In genomic region chr19:47264629-47265028, GRCh38 we compare ENCODE assay signal across 16 cellular contexts. TPM values are rescaled to one million over a fixed set of nuclear protein-coding genes. Genes with fewer than 3 reads are reported as not detected.
A peak's percentile ranks its signal among the peaks of the same experiment; 100 is the strongest.
DNase-seq lines count a peak whose midpoint lies in the region; ATAC-seq and TF ChIP-seq lines count a peak whose summit lies in the region.
"Had no signal": no experiment of that assay in that cellular context is flagged by ENCODE, and none has a peak within 500 bp of the region (broad histone marks: within the 10 kb centered on the region; RNA-seq: fewer than 3 reads in every experiment).

No MANE protein-coding gene starts in this region.

- H3K36me3 ChIP-seq in RWPE2 (ENCODE audit: low read depth) (peaks cover 62% of the 10 kb centered on the region), upper lobe of right lung (peaks cover 90% of the 10 kb centered on the region)

- H3K27me3 Mint-ChIP-seq in nephron progenitor cell (ENCODE audit: low read depth, poor library complexity), result peaks cover 4% of the 10 kb centered on the region
- H3K27me3 Mint-ChIP-seq: CD4-positive, CD25-positive, alpha-beta regulatory T cell had no signal

- no peaks in the 10 kb centered on the region for H3K4me1 ChIP-seq in RWPE2 (ENCODE audit: insufficient read depth, poor library complexity, severe bottlenecking)
- H3K4me1 ChIP-seq in upper lobe of right lung, result no peaks in the 10 kb centered on the region

- ATAC-seq in RWPE2 (ENCODE audit: low read depth) (no peak), upper lobe of right lung (peak; percentile 12), HG02840 (IDR thresholded peaks at IDR 0.05; ENCODE audit: low FRiP score, unreplicated experiment) (no peak)
- ATAC-seq: GM12878 had no signal

- peaks cover 69% of the 10 kb centered on the region for H3K36me3 Mint-ChIP-seq in nephron progenitor cell (ENCODE audit: low read depth)

- H3K4me3 Mint-ChIP-seq in nephron progenitor cell, result no peak overlapping the region
- H3K4me3 Mint-ChIP-seq: HFFc6 had no signal

- DNase-seq in GM20000 (ENCODE audit: low spot score) (peak; percentile 5), RWPE2 (ENCODE audit: low spot score) (peak; percentile 59), nephron progenitor cell (no peak), upper lobe of right lung (no peak), nucleus accumbens (lab: John Stamatoyannopoulos, UW) (no peak), GF-D8 (lab: John Stamatoyannopoulos, UW) (no peak)
- DNase-seq: ACHN; CD4-positive, CD25-positive, alpha-beta regulatory T cell; DMS53; GOT3; HCEC 1CT; HFFc6 had no signal

- no peaks in the 10 kb centered on the region for H3K27me3 ChIP-seq in RWPE2 (ENCODE audit: insufficient read depth, poor library complexity, severe bottlenecking)
- H3K27me3 ChIP-seq in upper lobe of right lung, result no peaks in the 10 kb centered on the region
- H3K27me3 ChIP-seq: BLaER1 treated with 17β-estradiol and CSF1 and Interleukin-3, amounts not matched to agents 10 nM and 100 nM had no signal

- H3K27ac ChIP-seq in RWPE2 (ENCODE audit: poor library complexity, severe bottlenecking) (no peak overlapping the region), upper lobe of right lung (no peak overlapping the region)
- H3K27ac ChIP-seq: BLaER1 treated with 17β-estradiol and CSF1 and Interleukin-3, amounts not matched to agents 10 nM and 100 nM had no signal

- H3K4me3 ChIP-seq in RWPE2 (ENCODE audit: severe bottlenecking), result no peak overlapping the region
- H3K4me3 ChIP-seq in upper lobe of right lung, result no peak overlapping the region
- H3K4me3 ChIP-seq: BLaER1 treated with 17β-estradiol and CSF1 and Interleukin-3, amounts not matched to agents 10 nM and 100 nM; GM12878 had no signal

- TF ChIP-seq CTCF in GM20000 (IDR thresholded peaks at IDR 0.05; ENCODE audit: extremely low read depth, missing control alignments), result no peak
- TF ChIP-seq CTCF in RWPE2 (IDR thresholded peaks at IDR 0.05; ENCODE audit: poor library complexity, severe bottlenecking), result no peak
- TF ChIP-seq CTCF in nephron progenitor cell (IDR thresholded peaks at IDR 0.05), result no peak
- no peak for TF ChIP-seq CTCF in upper lobe of right lung (IDR thresholded peaks at IDR 0.05)

- intact Hi-C loops in upper lobe of right lung (cut with DNase I), result no loop called here

- H3K9me3 Mint-ChIP-seq in nephron progenitor cell, result no peaks in the 10 kb centered on the region
- H3K9me3 Mint-ChIP-seq: CD4-positive, CD25-positive, alpha-beta regulatory T cell; HFFc6 had no signal

- peaks cover 12% of the 10 kb centered on the region for H3K4me1 Mint-ChIP-seq in nephron progenitor cell

- H3K9me3 ChIP-seq in RWPE2 (ENCODE audit: severe bottlenecking), result no peaks in the 10 kb centered on the region
- H3K9me3 ChIP-seq in upper lobe of right lung, result no peaks in the 10 kb centered on the region
- H3K9me3 ChIP-seq: BLaER1 treated with 17β-estradiol and CSF1 and Interleukin-3, amounts not matched to agents 10 nM and 100 nM had no signal

- H3K27ac Mint-ChIP-seq in nephron progenitor cell, result peak overlapping the region; percentile 68
- H3K27ac Mint-ChIP-seq: HFFc6 had no signal

RNA-seq across cellular contexts. Expression of gene CCDC9, which starts 8.3 kb away (rescaled TPM):
- 36.1 TPM for total RNA-seq in upper lobe of right lung

RNA-seq across cellular contexts. Expression of gene INAFM1, which starts 10.1 kb away (rescaled TPM):
- total RNA-seq in upper lobe of right lung, result 18.2 TPM

RNA-seq across cellular contexts. Expression of gene BBC3, which starts 33.6 kb away (rescaled TPM):
- total RNA-seq in upper lobe of right lung, result 20.1 TPM

RNA-seq across cellular contexts. Expression of gene C5AR1, which starts 45.0 kb away (rescaled TPM):
- 58.9 TPM for total RNA-seq in upper lobe of right lung
- total RNA-seq: A172 had no signal

Comparison
In these comparisons a context has a peak if more than half of its experiments do, and no peak if none do; other contexts are left out.
1. DNase-seq: peak in GM20000 (single experiment) and RWPE2 (single experiment); none in nephron progenitor cell (single experiment), upper lobe of right lung (single experiment), nucleus accumbens (0 of 56) and GF-D8 (single experiment).